ENCODE assay signal across 1 cellular context in genomic region chr14:93231129-93231979, GRCh38.
TF ChIP-seq lines count a peak whose summit lies in the region.

No MANE protein-coding gene starts in this region.

TF ChIP-seq in GM12878, 131 proteins besides CTCF, POLR2A, EP300 and RAD21:
- TF ChIP-seq, protein P1, sequence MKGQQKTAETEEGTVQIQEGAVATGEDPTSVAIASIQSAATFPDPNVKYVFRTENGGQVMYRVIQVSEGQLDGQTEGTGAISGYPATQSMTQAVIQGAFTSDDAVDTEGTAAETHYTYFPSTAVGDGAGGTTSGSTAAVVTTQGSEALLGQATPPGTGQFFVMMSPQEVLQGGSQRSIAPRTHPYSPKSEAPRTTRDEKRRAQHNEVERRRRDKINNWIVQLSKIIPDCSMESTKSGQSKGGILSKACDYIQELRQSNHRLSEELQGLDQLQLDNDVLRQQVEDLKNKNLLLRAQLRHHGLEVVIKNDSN (IDR thresholded peaks at IDR 0.05; ENCODE audit: borderline replicate concordance, extremely low read length, insufficient read depth, low read depth, low read length): peak; percentile 31
- TF ChIP-seq MEF2A (IDR thresholded peaks at IDR 0.05; ENCODE audit: insufficient read depth, low read depth, low read length): no peak
